ENCODE assay signal across 23 cellular contexts in genomic region chr7:66514050-66514449, GRCh38.
"Had no signal": no experiment of that assay in that cellular context is flagged by ENCODE, and none has a peak within 500 bp of the region (broad histone marks: within the 10 kb centered on the region; RNA-seq: fewer than 3 reads in every experiment).

No MANE protein-coding gene starts in this region.

- FAIRE-seq: colon, endothelial cell of umbilical vein, islet of Langerhans, keratinocyte had no signal

- H3K4me3 Mint-ChIP-seq: mesothelial cell of epicardium, naive B cell had no signal

- DNase-seq: dermis blood vessel endothelial cell; dorsolateral prefrontal cortex; effector CD4-positive, alpha-beta T cell; effector memory CD4-positive, alpha-beta T cell; foreskin keratinocyte; gastrocnemius medialis; glutamatergic neuron; head of caudate nucleus; heart right ventricle; hippocampal formation; left cardiac atrium; left ventricle myocardium superior; lower lobe of right lung; mesenchymal stem cell; mucosa of descending colon; naive B cell had no signal

- H3K27me3 ChIP-seq: dorsolateral prefrontal cortex, esophagus muscularis mucosa had no signal

- H3K36me3 ChIP-seq: esophagus muscularis mucosa, gastrocnemius medialis, heart right ventricle, lower lobe of right lung had no signal

- H3K36me3 Mint-ChIP-seq: mesothelial cell of epicardium, naive B cell had no signal

- ATAC-seq: foreskin keratinocyte, gastrocnemius medialis, heart right ventricle, left cardiac atrium, left ventricle myocardium superior, lower lobe of right lung, mucosa of descending colon had no signal

- H3K4me3 ChIP-seq: coronary artery, dorsolateral prefrontal cortex, esophagus muscularis mucosa, gastrocnemius medialis, heart right ventricle, lower lobe of right lung, mucosa of descending colon had no signal

- H3K4me1 Mint-ChIP-seq: mesothelial cell of epicardium, naive B cell had no signal

- H3K9me3 Mint-ChIP-seq: mesothelial cell of epicardium, naive B cell had no signal

- H3K27ac Mint-ChIP-seq: mesothelial cell of epicardium had no signal

- H3K9me3 ChIP-seq: esophagus muscularis mucosa, gastrocnemius medialis, heart right ventricle, lower lobe of right lung, mucosa of descending colon had no signal

- H3K27ac ChIP-seq: coronary artery, dorsolateral prefrontal cortex, esophagus muscularis mucosa, foreskin keratinocyte, gastrocnemius medialis, heart right ventricle, lower lobe of right lung had no signal

- H3K4me1 ChIP-seq: esophagus muscularis mucosa, foreskin keratinocyte, gastrocnemius medialis, heart right ventricle, lower lobe of right lung had no signal
